8 cellular contexts compared by ENCODE assay signal in genomic region chr1:116556289-116557006, GRCh38.
DNase-seq lines count a peak whose midpoint lies in the region; ATAC-seq and TF ChIP-seq lines count a peak whose summit lies in the region.

No MANE protein-coding gene starts in this region.

- H3K36me3 Mint-ChIP-seq in stimulated activated effector memory CD8-positive, alpha-beta T cell treated with anti-CD3 and anti-CD28 coated beads, Interleukin-12 subunit alpha, Interleukin-12 subunit beta, amount 100 ng/mL, for 72 hours = peaks cover 76% of the 10 kb centered on the region

- H3K4me1 Mint-ChIP-seq in stimulated activated effector memory CD8-positive, alpha-beta T cell treated with anti-CD3 and anti-CD28 coated beads, Interleukin-12 subunit alpha, Interleukin-12 subunit beta, amount 100 ng/mL, for 72 hours = peaks cover 86% of the 10 kb centered on the region

- H3K27ac Mint-ChIP-seq in stimulated activated effector memory CD8-positive, alpha-beta T cell treated with anti-CD3 and anti-CD28 coated beads, Interleukin-12 subunit alpha, Interleukin-12 subunit beta, amount 100 ng/mL, for 72 hours = peak overlapping the region; percentile 94

- peak; percentile 33 for TF ChIP-seq CTCF in GM13977 (IDR thresholded peaks at IDR 0.05; ENCODE audit: extremely low read depth, insufficient read depth, missing control alignments)

- H3K4me3 Mint-ChIP-seq in stimulated activated effector memory CD8-positive, alpha-beta T cell treated with anti-CD3 and anti-CD28 coated beads, Interleukin-12 subunit alpha, Interleukin-12 subunit beta, amount 100 ng/mL, for 72 hours = peak overlapping the region; percentile 50

- no peaks in the 10 kb centered on the region for H3K9me3 Mint-ChIP-seq in stimulated activated effector memory CD8-positive, alpha-beta T cell treated with anti-CD3 and anti-CD28 coated beads, Interleukin-12 subunit alpha, Interleukin-12 subunit beta, amount 100 ng/mL, for 72 hours

- DNase-seq in GM13977 (ENCODE audit: low spot score) (no peak), NOMO-1 treated with DMSO at 0.1 percent for 48 hours (lab: John Stamatoyannopoulos, UW; ENCODE audit: unreplicated experiment) (peak; percentile 63), kidney tubule cell (ENCODE audit: low spot score) (peak; percentile 90), NCI-H2029 (lab: John Stamatoyannopoulos, UW) (no peak), ecto neural progenitor cell (ENCODE audit: low spot score) (no peak)
- DNase-seq in activated effector memory CD4-positive, alpha-beta T cell treated with anti-CD3 and anti-CD28 coated beads, Interleukin-2, amount 50 U/mL, for 16 hours = peak; percentile 93
- DNase-seq in stimulated activated effector memory CD8-positive, alpha-beta T cell treated with anti-CD3 and anti-CD28 coated beads, Interleukin-12 subunit alpha, Interleukin-12 subunit beta, amount 100 ng/mL, for 72 hours (ENCODE audit: low spot score in 2 of 2) = peak; percentile 56 to 85

- in situ Hi-C loops in GM13977 (cut with MboI; ENCODE audit: low pct_unique_long_range_greater_than_20kb, low sequenced_read_pairs, unreplicated experiment) = loop anchor here (25.0 kb wide), 1 partner anchor 506 kb away; the partner anchor contains the start of gene TTF2

- ATAC-seq in HG02623 (IDR thresholded peaks at IDR 0.05; ENCODE audit: unreplicated experiment) = peak; percentile 48
- peak; percentile 98 for ATAC-seq in stimulated activated effector memory CD8-positive, alpha-beta T cell treated with anti-CD3 and anti-CD28 coated beads, Interleukin-12 subunit alpha, Interleukin-12 subunit beta, amount 100 ng/mL, for 72 hours

Comparison
In these comparisons a context has a peak if more than half of its experiments do, and no peak if none do; other contexts are left out.
1. DNase-seq: peak in NOMO-1 treated with DMSO at 0.1 percent for 48 hours (single experiment), activated effector memory CD4-positive, alpha-beta T cell treated with anti-CD3 and anti-CD28 coated beads, Interleukin-2, amount 50 U/mL, for 16 hours (single experiment), kidney tubule cell (single experiment) and stimulated activated effector memory CD8-positive, alpha-beta T cell treated with anti-CD3 and anti-CD28 coated beads, Interleukin-12 subunit alpha, Interleukin-12 subunit beta, amount 100 ng/mL, for 72 hours (2 of 2); none in GM13977 (single experiment), NCI-H2029 (single experiment) and ecto neural progenitor cell (single experiment).